Comparison of ENCODE assay signal across 32 cellular contexts in genomic region chr9:15885464-15885863, GRCh38.
"Had no signal": no experiment of that assay in that cellular context is flagged by ENCODE, and none has a peak within 500 bp of the region (broad histone marks: within the 10 kb centered on the region; RNA-seq: fewer than 3 reads in every experiment).

No MANE protein-coding gene starts in this region.

- H3K4me3 ChIP-seq: adrenal gland, ascending aorta, body of pancreas, breast epithelium, cardiac muscle cell had no signal

- H3K36me3 ChIP-seq: adrenal gland, ascending aorta, brain microvascular endothelial cell, breast epithelium, cardiac muscle cell had no signal

- H3K9me3 ChIP-seq: adrenal gland, ascending aorta, body of pancreas, breast epithelium had no signal

- H3K4me1 ChIP-seq: adrenal gland, ascending aorta, body of pancreas, breast epithelium had no signal

- H3K27me3 ChIP-seq: adrenal gland, ascending aorta, body of pancreas, brain microvascular endothelial cell, breast epithelium, cardiac muscle cell had no signal

- DNase-seq: activated effector memory CD4-positive, alpha-beta T cell treated with anti-CD3 and anti-CD28 coated beads, Interleukin-2, amount 50 U/mL, for 16 hours; activated effector memory CD4-positive, alpha-beta T cell treated with Interleukin-2 at 50 U/mL for 16 hours; activated gamma-delta T cell; activated gamma-delta T cell treated with Interleukin-2 at 50 U/mL for 16 hours; activated naive CD4-positive, alpha-beta T cell; activated naive CD4-positive, alpha-beta T cell treated with anti-CD3 and anti-CD28 coated beads for 36 hours; activated naive CD4-positive, alpha-beta T cell treated with anti-CD3 and anti-CD28 coated beads, Interleukin-2, amount 10 ng/mL, durations not matched to agents 7 days and 5 days; activated naive CD4-positive, alpha-beta T cell treated with anti-CD3 and anti-CD28 coated beads, Interleukin-2, amount 50 U/mL, for 16 hours; activated naive CD4-positive, alpha-beta T cell treated with Interleukin-2 at 50 U/mL for 16 hours; activated naive CD8-positive, alpha-beta T cell treated with anti-CD3 and anti-CD28 coated beads for 36 hours; activated naive CD8-positive, alpha-beta T cell treated with anti-CD3 and anti-CD28 coated beads, Interleukin-2, amount 10 ng/mL, durations not matched to agents 7 days and 5 days; activated naive CD8-positive, alpha-beta T cell treated with anti-CD3 and anti-CD28 coated beads, Interleukin-2, amount 50 U/mL, for 24 hours; activated T-cell treated with anti-CD3 and anti-CD28 coated beads, Interleukin-2, amount 50 U/mL, for 1 hour; activated T-cell treated with anti-CD3 and anti-CD28 coated beads, Interleukin-2, amount 50 U/mL, for 24 hours; activated T-cell treated with anti-CD3 and anti-CD28 coated beads, Interleukin-2, amount 50 U/mL, for 4 hours; activated T-cell treated with anti-CD3 and anti-CD28 coated beads, Interleukin-2, amount 50 U/mL, for 48 hours; activated T-cell treated with anti-CD3 and anti-CD28 coated beads, Interleukin-2, amount 50 U/mL, for 72 hours; adrenal gland; amniotic stem cell; amygdala; anterior cingulate cortex; aorta; body of pancreas; brain microvascular endothelial cell; caudate nucleus; central memory CD4-positive, alpha-beta T cell; cerebellar nuclear complex had no signal

- ATAC-seq: activated naive CD4-positive, alpha-beta T cell treated with anti-CD3 and anti-CD28 coated beads, Interleukin-2, amount 50 U/mL, for 72 hours; activated naive CD8-positive, alpha-beta T cell treated with anti-CD3 and anti-CD28 coated beads, Interleukin-2, amount 50 U/mL, for 24 hours; activated T-cell treated with anti-CD3 and anti-CD28 coated beads, Interleukin-2, amount 50 U/mL, for 4 hours; activated T-cell treated with anti-CD3 and anti-CD28 coated beads, Interleukin-2, amount 50 U/mL, for 72 hours; activated T-helper 17 cell treated with anti-CD3 and anti-CD28 coated beads, Interleukin-2, amount 50 U/mL, for 72 hours; body of pancreas had no signal

- H3K27ac ChIP-seq: adrenal gland, ascending aorta, body of pancreas, brain microvascular endothelial cell, breast epithelium, cardiac muscle cell had no signal
